In genomic region chr1:230068952-230069684, GRCh38 we compare ENCODE assay signal across 8 cellular contexts. TPM values are rescaled to one million over a fixed set of nuclear protein-coding genes. Genes with fewer than 3 reads are reported as not detected.
A peak's percentile ranks its signal among the peaks of the same experiment; 100 is the strongest.
DNase-seq lines count a peak whose midpoint lies in the region; ATAC-seq and TF ChIP-seq lines count a peak whose summit lies in the region.

No MANE protein-coding gene starts in this region.

- H3K27me3 ChIP-seq in PC-9 (ENCODE audit: insufficient read depth, low read depth) (no peaks in the 10 kb centered on the region), ectodermal cell (ENCODE audit: control insufficient read depth, insufficient read depth, low read length, poor library complexity, severe bottlenecking) (peaks cover 16% of the 10 kb centered on the region), neural cell (ENCODE audit: insufficient read depth, low read depth, low read length) (no peaks in the 10 kb centered on the region)

- no peak for TF ChIP-seq EP300 in neural cell (conservative IDR thresholded peaks at IDR 0.05; ENCODE audit: poor library complexity, severe bottlenecking)

- TF ChIP-seq RAD21 in neural cell (conservative IDR thresholded peaks at IDR 0.05) = peak; percentile 67

- no peak for DNase-seq in stimulated activated naive CD8-positive, alpha-beta T cell treated with anti-CD3 and anti-CD28 coated beads, Interleukin-15, Interleukin-2, amounts not matched to agents 100 U/mL and 50 U/mL, for 24 hours
- DNase-seq in PC-9 = peak in 1 of 2 experiments; percentile 40
- DNase-seq in ureter (ENCODE audit: low spot score) = no peak
- no peak for DNase-seq in stimulated activated CD4-positive, alpha-beta T cell treated with anti-CD3 and anti-CD28 coated beads, Interleukin-15, amount 100 ng/mL, for 24 hours

- H3K4me1 ChIP-seq in PC-9 (replicated peaks; ENCODE audit: insufficient read depth) = peaks cover 37% of the 10 kb centered on the region
- H3K4me1 ChIP-seq in ectodermal cell (ENCODE audit: control insufficient read depth, insufficient read depth, low read length) = peaks cover 21% of the 10 kb centered on the region

- peaks cover 72% of the 10 kb centered on the region for H3K4me1 Mint-ChIP-seq in stimulated activated naive CD8-positive, alpha-beta T cell treated with anti-CD3 and anti-CD28 coated beads, Interleukin-15, Interleukin-2, amounts not matched to agents 100 ng/mL and 50 ng/mL, for 24 hours (ENCODE audit: low read depth)

- H3F3A ChIP-seq in PC-9 (ENCODE audit: insufficient read depth, low read depth) = peaks cover 8% of the 10 kb centered on the region; the same call in 1 of the 2 replicates
- H3F3A ChIP-seq in neural cell (ENCODE audit: insufficient read depth, low read length, poor library complexity, severe bottlenecking) = no peaks in the 10 kb centered on the region

- peak overlapping the region; percentile 87 for H3K4me3 Mint-ChIP-seq in stimulated activated naive CD8-positive, alpha-beta T cell treated with anti-CD3 and anti-CD28 coated beads, Interleukin-15, Interleukin-2, amounts not matched to agents 100 ng/mL and 50 ng/mL, for 24 hours

- H3K9me3 Mint-ChIP-seq in stimulated activated naive CD8-positive, alpha-beta T cell treated with anti-CD3 and anti-CD28 coated beads, Interleukin-15, Interleukin-2, amounts not matched to agents 100 ng/mL and 50 ng/mL, for 24 hours = no peaks in the 10 kb centered on the region

- no peak for ATAC-seq in stimulated activated naive CD8-positive, alpha-beta T cell treated with anti-CD3 and anti-CD28 coated beads, Interleukin-15, Interleukin-2, amounts not matched to agents 100 U/mL and 50 U/mL, for 24 hours
- no peak for ATAC-seq in GM18505 (IDR thresholded peaks at IDR 0.05; ENCODE audit: unreplicated experiment)

- no peaks in the 10 kb centered on the region for H3K9me2 ChIP-seq in PC-9 (ENCODE audit: insufficient read depth)
- no peaks in the 10 kb centered on the region for H3K9me2 ChIP-seq in neural cell (ENCODE audit: insufficient read depth, low read length)

- H3K36me3 ChIP-seq in PC-9 (ENCODE audit: low read depth) (no peaks in the 10 kb centered on the region), ectodermal cell (ENCODE audit: control insufficient read depth, insufficient read depth, low read length) (no peaks in the 10 kb centered on the region), neural cell (ENCODE audit: insufficient read depth, low read length) (no peaks in the 10 kb centered on the region)

- H3K9me3 ChIP-seq in PC-9 (ENCODE audit: insufficient read depth, low read depth) = no peaks in the 10 kb centered on the region
- H3K9me3 ChIP-seq in ectodermal cell (ENCODE audit: control insufficient read depth, low read length) = no peaks in the 10 kb centered on the region
- H3K9me3 ChIP-seq in neural cell (ENCODE audit: low read length) = no peaks in the 10 kb centered on the region

- POLR2A ChIA-PET in PC-9 (lab: Charles Lee; ENCODE audit: unreplicated experiment) = interaction anchor here (0.8 kb wide), 1 partner anchor 145 kb away, joined by 7 read pairs; no protein-coding TSS in a partner anchor

- H3K4me2 ChIP-seq in PC-9 = peak overlapping the region; percentile 92
- peak overlapping the region; percentile 97 for H3K4me2 ChIP-seq in neural cell (ENCODE audit: low read length)

- H3K4me3 ChIP-seq in PC-9 = peak overlapping the region; percentile 93
- H3K4me3 ChIP-seq in ectodermal cell (ENCODE audit: insufficient read depth, low read depth, low read length) = peak overlapping the region; percentile 73
- peak overlapping the region; percentile 99 for H3K4me3 ChIP-seq in neural cell (ENCODE audit: low read length)

- H3K27me3 Mint-ChIP-seq in stimulated activated naive CD8-positive, alpha-beta T cell treated with anti-CD3 and anti-CD28 coated beads, Interleukin-15, Interleukin-2, amounts not matched to agents 100 ng/mL and 50 ng/mL, for 24 hours = no peaks in the 10 kb centered on the region

- intact Hi-C loops in PC-9 (cut with micrococcal nuclease; ENCODE audit: unreplicated experiment) = loop anchor here (5.0 kb wide), 3 partner anchors 118 to 198 kb away; no protein-coding TSS in a partner anchor

- peak overlapping the region; percentile 86 for H3K27ac Mint-ChIP-seq in stimulated activated naive CD8-positive, alpha-beta T cell treated with anti-CD3 and anti-CD28 coated beads, Interleukin-15, Interleukin-2, amounts not matched to agents 100 ng/mL and 50 ng/mL, for 24 hours

- TF ChIP-seq CTCF in PC-9 (conservative IDR thresholded peaks at IDR 0.05) (no peak), neural cell (IDR thresholded peaks at IDR 0.05; ENCODE audit: poor library complexity, severe bottlenecking) (peak; percentile 58)

- H3K79me2 ChIP-seq in PC-9 (ENCODE audit: low read depth) (peaks cover 68% of the 10 kb centered on the region), neural cell (replicated peaks; ENCODE audit: insufficient read depth, low read length) (peaks cover 41% of the 10 kb centered on the region)

- 13 to 24% methylated on average over 11 to 13 of the region's 13 CpGs for WGBS in ectodermal cell, 2 experiments

- H2AFZ ChIP-seq in PC-9 (peak overlapping the region; percentile 76), neural cell (ENCODE audit: low read depth, low read length) (no peak overlapping the region)

- BruUV-seq in PC-9 (replicated peaks; lab: Mats Ljungman, UMichigan) = no TSS peak

- H3K27ac ChIP-seq in PC-9 = no peak overlapping the region
- no peak overlapping the region for H3K27ac ChIP-seq in ectodermal cell (ENCODE audit: insufficient read depth, low read depth, low read length, poor library complexity, severe bottlenecking)
- H3K27ac ChIP-seq in neural cell (ENCODE audit: low read length) = peak overlapping the region; percentile 48

- CTCF ChIA-PET in PC-9 (lab: Charles Lee) = interaction anchor here (0.6 kb wide), 1 partner anchor 660 kb away, joined by 3 read pairs; no protein-coding TSS in a partner anchor

- peaks cover 26% of the 10 kb centered on the region for H3K36me3 Mint-ChIP-seq in stimulated activated naive CD8-positive, alpha-beta T cell treated with anti-CD3 and anti-CD28 coated beads, Interleukin-15, Interleukin-2, amounts not matched to agents 100 ng/mL and 50 ng/mL, for 24 hours (ENCODE audit: low read depth)

- H3K9ac ChIP-seq in neural cell (ENCODE audit: low read length) = peak overlapping the region; percentile 75

- H4K20me1 ChIP-seq in PC-9 (ENCODE audit: insufficient read depth) = peaks cover 12% of the 10 kb centered on the region; the same call in 1 of the 2 replicates
- H4K20me1 ChIP-seq in neural cell (ENCODE audit: insufficient read depth) = no peaks in the 10 kb centered on the region

- no peak for TF ChIP-seq POLR2A in GM18505 (IDR thresholded peaks at IDR 0.05; ENCODE audit: borderline replicate concordance, extremely low read depth, insufficient read depth, insufficient read length)

TF ChIP-seq in neural cell, 6 proteins besides CTCF, POLR2A, EP300 and RAD21:
- TF ChIP-seq POLR2AphosphoS5 (IDR thresholded peaks at IDR 0.05) (no peak), TAF1 (IDR thresholded peaks at IDR 0.05; ENCODE audit: low read depth) (no peak), MXI1 (conservative IDR thresholded peaks at IDR 0.05; ENCODE audit: poor library complexity, severe bottlenecking) (peak; percentile 77), SMC3 (conservative IDR thresholded peaks at IDR 0.05; ENCODE audit: poor library complexity) (peak; percentile 70), REST (IDR thresholded peaks at IDR 0.05; ENCODE audit: borderline replicate concordance) (no peak)

RNA-seq across cellular contexts. Expression of gene GALNT2, which starts 2.1 kb away (rescaled TPM):
- total RNA-seq in PC-9 (2021) (104 and 121 TPM in 2 replicates), ureter (67.9 TPM)
- 91.9 TPM for polyA plus RNA-seq in ectodermal cell (2013, experiment 1 of 4)
- 95.0 TPM for polyA plus RNA-seq in ectodermal cell (2013, experiment 2 of 4)
- polyA plus RNA-seq in ectodermal cell (2013, experiment 3 of 4) = 69.4 TPM
- 76.2 TPM for polyA plus RNA-seq in ectodermal cell (2013, experiment 4 of 4)
- 38.8 and 43.5 TPM in 2 replicates for polyA plus RNA-seq in neural cell
- 57.3 and 63.1 TPM in 2 replicates for polyA minus RNA-seq in neural cell
